Comparison of ENCODE assay signal across 15 cellular contexts in genomic region chr13:112249644-112250610, GRCh38.
DNase-seq lines count a peak whose midpoint lies in the region; ATAC-seq, FAIRE-seq and TF ChIP-seq lines count a peak whose summit lies in the region.
"Had no signal": no experiment of that assay in that cellular context is flagged by ENCODE, and none has a peak within 500 bp of the region (broad histone marks: within the 10 kb centered on the region; RNA-seq: fewer than 3 reads in every experiment).

No MANE protein-coding gene starts in this region.

- TF ChIP-seq POLR2A in H1 (IDR thresholded peaks at IDR 0.05; ENCODE audit: control extremely low read depth in 1 of 2, low read depth in 2 of 2, low read length in 2 of 2), result no peak

- peak; percentile 3 for ATAC-seq in upper lobe of right lung
- ATAC-seq: CD8-positive, alpha-beta T cell had no signal

- POLR2A ChIA-PET in H1 (lab: Charles Lee; ENCODE audit: partially characterized antibody), result no interaction called here

- no peak overlapping the region; the same call in 1 of the 2 replicates for H2BK5ac ChIP-seq in H1 (ENCODE audit: low read depth, low read length)

- TF ChIP-seq RAD21 in H1 (IDR thresholded peaks at IDR 0.05 in 1 of 2, conservative IDR thresholded peaks at IDR 0.05 in 1 of 2; ENCODE audit: low read depth in 2 of 2, low read length in 2 of 2) (peak in 1 of 2 experiments; percentile 10; a peak in 1 of 4 replicates), neural cell (conservative IDR thresholded peaks at IDR 0.05) (no peak)

- H3K23me2 ChIP-seq in H1 (ENCODE audit: low read depth, low read length), result no peaks in the 10 kb centered on the region; the same call in 1 of the 2 replicates

- H3K4me3 ChIP-seq in WERI-Rb-1 (ENCODE audit: low read depth, low read length) (no peak overlapping the region), H1 (ENCODE audit: extremely low read depth in 1 of 4, insufficient read depth in 2 of 4, low read depth in 3 of 4, low read length in 4 of 4) (no peak overlapping the region; a peak in 1 of 8 replicates), neural cell (ENCODE audit: low read length) (no peak overlapping the region), upper lobe of right lung (no peak overlapping the region), MM.1S (ENCODE audit: low read length) (no peak overlapping the region)
- H3K4me3 ChIP-seq: Peyer's patch had no signal

- peak overlapping the region; percentile 6 for H3K4ac ChIP-seq in H1 (replicated peaks; ENCODE audit: insufficient read length, low read depth, low read length)

- CTCF ChIA-PET in H1 (lab: Charles Lee; ENCODE audit: partially characterized antibody), result interaction anchor here (0.6 to 2.0 kb wide), 5 partner anchors 17 to 722 kb away, joined by 3 to 4 read pairs (median 3); no protein-coding TSS in a partner anchor

- H3K36me3 ChIP-seq in WERI-Rb-1 (no peaks in the 10 kb centered on the region), H1 (ENCODE audit: control insufficient read depth in 2 of 4, insufficient read depth in 4 of 4, low read length in 3 of 4) (no peaks in the 10 kb centered on the region), neural cell (ENCODE audit: insufficient read depth, low read length) (no peaks in the 10 kb centered on the region), upper lobe of right lung (no peaks in the 10 kb centered on the region), MM.1S (replicated peaks; ENCODE audit: insufficient read depth, low read length) (no peaks in the 10 kb centered on the region)
- H3K36me3 ChIP-seq: Peyer's patch had no signal

- H2AFZ ChIP-seq in H1 (ENCODE audit: low read length) (no peak overlapping the region), neural cell (ENCODE audit: low read depth, low read length) (no peak overlapping the region), MM.1S (ENCODE audit: low read length) (no peak overlapping the region)

- H3K23ac ChIP-seq in H1 (ENCODE audit: insufficient read length), result no peak overlapping the region

- no peak overlapping the region for H3K56ac ChIP-seq in H1 (replicated peaks; ENCODE audit: insufficient read length, low read depth, low read length)

- H2AK5ac ChIP-seq in H1 (ENCODE audit: low read depth, low read length), result no peak overlapping the region

- H3F3A ChIP-seq in neural cell (ENCODE audit: insufficient read depth, low read length, poor library complexity, severe bottlenecking), result peaks cover 4% of the 10 kb centered on the region
- H3F3A ChIP-seq in MM.1S (ENCODE audit: insufficient read depth, low read length), result no peaks in the 10 kb centered on the region

- H3K27ac ChIP-seq in WERI-Rb-1, result no peak overlapping the region
- no peak overlapping the region for H3K27ac ChIP-seq in H1 (ENCODE audit: low read depth, low read length)
- H3K27ac ChIP-seq in neural cell (ENCODE audit: low read length), result peak overlapping the region; percentile 38
- no peak overlapping the region for H3K27ac ChIP-seq in upper lobe of right lung
- no peak overlapping the region for H3K27ac ChIP-seq in MM.1S (ENCODE audit: low read length)
- H3K27ac ChIP-seq: Peyer's patch had no signal

- H3K27me3 ChIP-seq in WERI-Rb-1 (ENCODE audit: insufficient read depth, low read depth, severe bottlenecking), result peaks cover 100% of the 10 kb centered on the region
- no peaks in the 10 kb centered on the region for H3K27me3 ChIP-seq in H1 (replicated peaks in 1 of 4; ENCODE audit: control insufficient read depth in 3 of 4, extremely low read depth in 1 of 4, insufficient read depth in 3 of 4, low read length in 3 of 4)
- H3K27me3 ChIP-seq in neural cell (ENCODE audit: insufficient read depth, low read depth, low read length), result no peaks in the 10 kb centered on the region
- peaks cover 16% of the 10 kb centered on the region for H3K27me3 ChIP-seq in upper lobe of right lung
- H3K27me3 ChIP-seq in MM.1S (replicated peaks; ENCODE audit: insufficient read depth, low read length), result peaks cover 35% of the 10 kb centered on the region
- H3K27me3 ChIP-seq: Peyer's patch had no signal

- H3K4me2 ChIP-seq in H1 (ENCODE audit: insufficient read depth in 1 of 2, low read depth in 2 of 2, low read length in 2 of 2) (no peak overlapping the region), neural cell (ENCODE audit: low read length) (no peak overlapping the region), MM.1S (ENCODE audit: low read depth, low read length) (no peak overlapping the region)

- H3K4me1 ChIP-seq in H1 (replicated peaks in 1 of 4; ENCODE audit: control insufficient read depth in 3 of 4, insufficient read depth in 4 of 4, low read length in 3 of 4) (peaks cover 0 to 6% (median 3%) of the 10 kb centered on the region in 4 experiments; a peak in 5 of 7 replicates), upper lobe of right lung (no peaks in the 10 kb centered on the region), MM.1S (ENCODE audit: low read length) (no peaks in the 10 kb centered on the region)
- H3K4me1 ChIP-seq: Peyer's patch had no signal

- intact Hi-C loops in upper lobe of right lung (cut with DNase I), result no loop called here

- H2BK20ac ChIP-seq in H1 (ENCODE audit: low read length), result no peak overlapping the region

- no peak overlapping the region for H4K5ac ChIP-seq in H1 (ENCODE audit: insufficient read length, low read depth, low read length)

- no peak for FAIRE-seq in H1 (lab: Jason Lieb, UNC)
- FAIRE-seq: D721Med had no signal

- H3K18ac ChIP-seq in H1 (ENCODE audit: extremely low read depth, low read length), result no peak overlapping the region

- H3K14ac ChIP-seq in H1 (ENCODE audit: insufficient read length), result no peak overlapping the region

- WGBS in H1 (ENCODE audit: extremely low coverage in 1 of 2, insufficient coverage in 1 of 2, insufficient read length in 1 of 2, insufficient replicate concordance in 2 of 2, low coverage in 1 of 2, low lambda C conversion rate in 2 of 2, missing lambda C conversion rate in 1 of 2), 2 experiments, result 91% methylated on average over 39 of the region's 39 CpGs; no CpG with 5 or more reads in 1 of the 2 experiments

- DNase-seq in WERI-Rb-1, result peak; percentile 9
- peak in 1 of 2 experiments; percentile 42 for DNase-seq in H1 (ENCODE audit: low read depth in 1 of 2, low spot score in 2 of 2)
- peak; percentile 48 for DNase-seq in upper lobe of right lung
- no peak for DNase-seq in MV-4-11 (lab: John Stamatoyannopoulos, UW)
- no peak for DNase-seq in MM.1S
- no peak for DNase-seq in anterior cingulate cortex (lab: John Stamatoyannopoulos, UW)
- DNase-seq: Karpas-422, NCI-H2029, NCI-H2171 treated with DMSO at 0.1 percent for 48 hours, NCI-H82, Right ventricle myocardium superior had no signal

- TF ChIP-seq EP300 in H1 (IDR thresholded peaks at IDR 0.05; ENCODE audit: borderline replicate concordance in 1 of 2, low read depth in 2 of 2, low read length in 2 of 2) (no peak), neural cell (conservative IDR thresholded peaks at IDR 0.05; ENCODE audit: poor library complexity, severe bottlenecking) (no peak)

- H3K9ac ChIP-seq in H1 (replicated peaks in 1 of 4; ENCODE audit: extremely low read depth in 1 of 4, low read depth in 3 of 4, low read length in 3 of 4), result no peak overlapping the region
- H3K9ac ChIP-seq in neural cell (ENCODE audit: low read length), result peak overlapping the region; percentile 10
- H3K9ac ChIP-seq in MM.1S (ENCODE audit: low read length), result no peak overlapping the region

- H2BK12ac ChIP-seq in H1 (ENCODE audit: low read depth, low read length), result no peak overlapping the region

- no peak overlapping the region for H4K91ac ChIP-seq in H1 (replicated peaks; ENCODE audit: insufficient read length, low read length)

- TF ChIP-seq CTCF in WERI-Rb-1 (IDR thresholded peaks at IDR 0.05; ENCODE audit: low read depth, low read length) (no peak), H1 (IDR thresholded peaks at IDR 0.05; ENCODE audit: control extremely low read depth in 1 of 3, insufficient read depth in 1 of 3, low read depth in 1 of 3, low read length in 3 of 3) (no peak), neural cell (IDR thresholded peaks at IDR 0.05; ENCODE audit: poor library complexity, severe bottlenecking) (no peak), upper lobe of right lung (IDR thresholded peaks at IDR 0.05) (no peak), MM.1S (IDR thresholded peaks at IDR 0.05; ENCODE audit: low read length) (no peak)

- no peak overlapping the region for H2BK15ac ChIP-seq in H1 (ENCODE audit: low read length)

- no peak overlapping the region for H2BK120ac ChIP-seq in H1 (replicated peaks; ENCODE audit: low read depth, low read length)

- H3K9me2 ChIP-seq in neural cell (ENCODE audit: insufficient read depth, low read length), result no peaks in the 10 kb centered on the region
- H3K9me2 ChIP-seq in MM.1S (replicated peaks; ENCODE audit: insufficient read depth, low read length), result no peaks in the 10 kb centered on the region

- H3K9me3 ChIP-seq in WERI-Rb-1 (ENCODE audit: severe bottlenecking) (no peaks in the 10 kb centered on the region), H1 (ENCODE audit: insufficient read depth in 2 of 2, low read depth in 1 of 2, low read length in 1 of 2) (no peaks in the 10 kb centered on the region), neural cell (ENCODE audit: low read length) (no peaks in the 10 kb centered on the region), upper lobe of right lung (no peaks in the 10 kb centered on the region), MM.1S (replicated peaks; ENCODE audit: insufficient read depth, low read length) (no peaks in the 10 kb centered on the region)
- H3K9me3 ChIP-seq: Peyer's patch had no signal

- H4K20me1 ChIP-seq in H1 (replicated peaks in 1 of 2; ENCODE audit: control insufficient read depth in 1 of 2, insufficient read depth in 2 of 2, low read length in 2 of 2), result no peaks in the 10 kb centered on the region
- no peaks in the 10 kb centered on the region for H4K20me1 ChIP-seq in neural cell (ENCODE audit: insufficient read depth)
- H4K20me1 ChIP-seq in MM.1S (ENCODE audit: insufficient read depth, low read length), result no peaks in the 10 kb centered on the region

- H4K8ac ChIP-seq in H1 (ENCODE audit: extremely low read depth, insufficient read depth, low read length), result peak overlapping the region; percentile 78

- H3K79me1 ChIP-seq in H1 (ENCODE audit: low read depth, low read length), result no peaks in the 10 kb centered on the region

- H3K79me2 ChIP-seq in H1 (ENCODE audit: control insufficient read depth in 1 of 2, insufficient read depth in 2 of 2, low read length in 2 of 2) (no peaks in the 10 kb centered on the region), neural cell (replicated peaks; ENCODE audit: insufficient read depth, low read length) (no peaks in the 10 kb centered on the region), MM.1S (ENCODE audit: low read length) (no peaks in the 10 kb centered on the region)

TF ChIP-seq in H1, 55 proteins besides CTCF, POLR2A, EP300 and RAD21 (continues in another document):
- no peak for TF ChIP-seq CTBP2 (IDR thresholded peaks at IDR 0.05; ENCODE audit: borderline replicate concordance, insufficient read depth, insufficient read length, low read length)
- no peak for TF ChIP-seq CBX5 (IDR thresholded peaks at IDR 0.05; ENCODE audit: low read depth, low read length)
- TF ChIP-seq JUND (IDR thresholded peaks at IDR 0.05; ENCODE audit: low read length), result no peak

TF ChIP-seq in neural cell, 6 proteins besides CTCF, POLR2A, EP300 and RAD21 (continues in another document):
- TF ChIP-seq MXI1 (conservative IDR thresholded peaks at IDR 0.05; ENCODE audit: poor library complexity, severe bottlenecking), result no peak
- TF ChIP-seq TAF1 (IDR thresholded peaks at IDR 0.05; ENCODE audit: low read depth), result no peak
- TF ChIP-seq POLR2AphosphoS5 (IDR thresholded peaks at IDR 0.05), result no peak

Comparison
In these comparisons a context has a peak if more than half of its experiments do, and no peak if none do; other contexts are left out.
1. DNase-seq: peak in WERI-Rb-1 (single experiment) and upper lobe of right lung (single experiment); none in MV-4-11 (single experiment), MM.1S (single experiment) and anterior cingulate cortex (0 of 58).